Comparison of ENCODE assay signal across 18 cellular contexts in the genomic region with DNA sequence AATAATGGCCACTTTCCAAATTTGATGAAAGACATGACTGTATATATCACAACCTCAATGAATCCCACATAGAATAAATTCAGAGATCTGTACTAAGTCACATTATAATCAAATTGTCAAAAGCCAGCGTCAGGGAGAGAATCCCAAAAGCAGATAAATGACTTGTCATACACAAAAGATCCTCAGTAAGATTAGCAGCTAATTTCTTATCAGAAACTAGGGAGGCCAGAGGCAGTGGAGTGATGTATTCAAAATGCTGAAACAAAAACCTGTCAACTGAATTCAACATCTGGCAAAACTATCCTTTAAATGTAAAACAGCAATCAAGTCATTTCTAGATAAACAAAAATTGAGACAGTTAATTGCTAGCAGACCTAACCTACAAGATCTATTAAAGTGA. TPM values are rescaled to one million over a fixed set of nuclear protein-coding genes. Genes with fewer than 3 reads are reported as not detected.
DNase-seq lines count a peak whose midpoint lies in the region; ATAC-seq, FAIRE-seq and TF ChIP-seq lines count a peak whose summit lies in the region.
"Had no signal": no experiment of that assay in that cellular context is flagged by ENCODE, and none has a peak within 500 bp of the region (broad histone marks: within the 10 kb centered on the region; RNA-seq: fewer than 3 reads in every experiment).

No MANE protein-coding gene starts in this region.

- no peak for ATAC-seq in SK-N-SH treated with all-trans-retinoic acid at 6 μM for 48 hours
- ATAC-seq: A549; CD8-positive, alpha-beta T cell had no signal

- no peak for TF ChIP-seq POLR2A in H54 (IDR thresholded peaks at IDR 0.05; ENCODE audit: low read depth, low read length)

- DNase-seq in H54 (ENCODE audit: insufficient read length, low spot score) (no peak), SK-N-DZ (ENCODE audit: low spot score) (peak; percentile 93), cardiac septum (ENCODE audit: low spot score) (no peak)
- no peak for DNase-seq in activated T-cell treated with anti-CD3 and anti-CD28 coated beads, Interleukin-2, amount 50 U/mL, for 1 hour
- no peak for DNase-seq in activated naive CD4-positive, alpha-beta T cell treated with Interleukin-2 at 50 U/mL for 16 hours
- DNase-seq: AML-193; Caco-2; Calu3; CD4-positive, alpha-beta T cell; CD8-positive, alpha-beta T cell; DMS79 treated with DMSO at 0.1 percent for 48 hours; GF-D8 had no signal

- peak; percentile 6 for FAIRE-seq in H54 (lab: Jason Lieb, UNC)
- FAIRE-seq: A549, D721Med, G401.6, GM12891, GM19239 had no signal

- intact Hi-C loops in cardiac septum (cut with DNase I) = no loop called here

TF ChIP-seq in SK-N-SH treated with all-trans-retinoic acid at 6 μM for 48 hours, 23 proteins besides CTCF, POLR2A, EP300 and RAD21:
- TF ChIP-seq TCF4 (CRISPR knock-in tag; IDR thresholded peaks at IDR 0.05; ENCODE audit: borderline replicate concordance) (peak; percentile 60; the same call in 1 of the 2 replicates), PPARA (CRISPR knock-in tag; IDR thresholded peaks at IDR 0.05; ENCODE audit: borderline replicate concordance) (no peak)

RNA-seq across cellular contexts. Expression of a gene that starts 11.6 kb away (rescaled TPM):
- 9.1 and 10.3 TPM in 2 replicates for polyA plus RNA-seq in SK-N-DZ (2014; cell fraction: cytosol; rRNA removed)
- 14.3 and 16.5 TPM in 2 replicates for polyA plus RNA-seq in SK-N-DZ (2014; cell fraction: nucleus; rRNA removed)
- 4.4 TPM for total RNA-seq in cardiac septum
- total RNA-seq: CD4-positive, alpha-beta T cell; CD8-positive, alpha-beta T cell had no signal
